Comparison of ENCODE assay signal across 25 cellular contexts in genomic region chr3:32896143-32896542, GRCh38. TPM values are rescaled to one million over a fixed set of nuclear protein-coding genes. Genes with fewer than 3 reads are reported as not detected.
DNase-seq lines count a peak whose midpoint lies in the region; ATAC-seq, FAIRE-seq and TF ChIP-seq lines count a peak whose summit lies in the region.
"Had no signal": no experiment of that assay in that cellular context is flagged by ENCODE, and none has a peak within 500 bp of the region (broad histone marks: within the 10 kb centered on the region; RNA-seq: fewer than 3 reads in every experiment).

No MANE protein-coding gene starts in this region.

- no peak overlapping the region for H2BK12ac ChIP-seq in H1 (ENCODE audit: low read depth, low read length)

- H2BK5ac ChIP-seq in H1 (ENCODE audit: low read depth, low read length), result no peak overlapping the region

- no peak overlapping the region for H2BK120ac ChIP-seq in H1 (replicated peaks; ENCODE audit: low read depth, low read length)

- no peak overlapping the region for H2AFZ ChIP-seq in HepG2 (ENCODE audit: low read length)
- no peak overlapping the region for H2AFZ ChIP-seq in H1 (ENCODE audit: low read length)
- H2AFZ ChIP-seq: GM23248 had no signal

- no peak overlapping the region for H4K91ac ChIP-seq in H1 (replicated peaks; ENCODE audit: insufficient read length, low read length)

- H3K27me3 ChIP-seq in HepG2 (ENCODE audit: control insufficient read depth in 1 of 2, insufficient read depth in 2 of 2, low read length in 2 of 2) (no peaks in the 10 kb centered on the region), right lobe of liver (peaks cover 0 to 6% of the 10 kb centered on the region in 2 donors), H1 (replicated peaks in 1 of 4; ENCODE audit: control insufficient read depth in 3 of 4, extremely low read depth in 1 of 4, insufficient read depth in 3 of 4, low read length in 3 of 4) (no peaks in the 10 kb centered on the region), left lung (no peaks in the 10 kb centered on the region)
- H3K27me3 ChIP-seq: BLaER1 had no signal

- no TSS peak for BruUV-seq in HepG2 (replicated peaks; lab: Mats Ljungman, UMichigan)

- H3K4ac ChIP-seq in H1 (replicated peaks; ENCODE audit: insufficient read length, low read depth, low read length), result no peak overlapping the region

- 65% methylated on average over 4 of the region's 4 CpGs for WGBS in HepG2 (ENCODE audit: low lambda C conversion rate)
- WGBS in right lobe of liver (ENCODE audit: insufficient coverage, low coverage, low lambda C conversion rate, missing lambda C conversion rate), result 17% methylated on average over 4 of the region's 4 CpGs
- 91% methylated on average over 4 of the region's 4 CpGs; no CpG with 5 or more reads in 1 of the 2 experiments for WGBS in H1 (ENCODE audit: extremely low coverage in 1 of 2, insufficient coverage in 1 of 2, insufficient read length in 1 of 2, insufficient replicate concordance in 2 of 2, low coverage in 1 of 2, low lambda C conversion rate in 2 of 2, missing lambda C conversion rate in 1 of 2), 2 experiments

- no peak overlapping the region for H2BK20ac ChIP-seq in H1 (ENCODE audit: low read length)

- H4K8ac ChIP-seq in H1 (ENCODE audit: extremely low read depth, insufficient read depth, low read length), result no peak overlapping the region

- H3K4me3 ChIP-seq in HepG2 (replicated peaks in 1 of 3; ENCODE audit: insufficient read depth in 1 of 3, low read depth in 2 of 3, low read length in 3 of 3) (no peak overlapping the region), right lobe of liver (no peak overlapping the region), H1 (ENCODE audit: extremely low read depth in 1 of 4, insufficient read depth in 2 of 4, low read depth in 3 of 4, low read length in 4 of 4) (no peak overlapping the region), left lung (no peak overlapping the region)
- H3K4me3 ChIP-seq: BLaER1, GM12878, GM23248, HAP-1 had no signal

- H3K27ac ChIP-seq in HepG2 (ENCODE audit: extremely low read length, insufficient read depth, low read length) (no peak overlapping the region), right lobe of liver (no peak overlapping the region), H1 (ENCODE audit: low read depth, low read length) (no peak overlapping the region), left lung (no peak overlapping the region)
- H3K27ac ChIP-seq: 22Rv1, BLaER1, C4-2B, GM23248 had no signal

- POLR2A ChIA-PET in HepG2 (lab: Yijun Ruan, JAX), result interaction anchor here (0.9 to 1.7 kb wide), 2 partner anchors 83 to 162 kb away, joined by 4 to 6 read pairs; no protein-coding TSS in a partner anchor
- POLR2A ChIA-PET in H1 (lab: Charles Lee; ENCODE audit: partially characterized antibody), result interaction anchor here (2.7 to 3.7 kb wide), 2 partner anchors 12 to 52 kb away, joined by 6 to 32 read pairs; no protein-coding TSS in a partner anchor

- H3K79me2 ChIP-seq in HepG2 (ENCODE audit: insufficient read depth, low read length) (peaks cover 56% of the 10 kb centered on the region), H1 (ENCODE audit: control insufficient read depth in 1 of 2, insufficient read depth in 2 of 2, low read length in 2 of 2) (peaks cover 4 to 73% of the 10 kb centered on the region in 2 experiments; a peak in 3 of 4 replicates)

- H3K9ac ChIP-seq in HepG2 (ENCODE audit: insufficient read depth, low read depth, low read length) (no peak overlapping the region), H1 (replicated peaks in 1 of 4; ENCODE audit: extremely low read depth in 1 of 4, low read depth in 3 of 4, low read length in 3 of 4) (no peak overlapping the region)
- H3K9ac ChIP-seq: BLaER1, GM23248 had no signal

- FAIRE-seq in HepG2 (lab: Jason Lieb, UNC) (no peak), H1 (lab: Jason Lieb, UNC) (no peak)
- FAIRE-seq: A204.1, D721Med, GM12878, GM19239 had no signal

- no peak overlapping the region for H3K23ac ChIP-seq in H1 (ENCODE audit: insufficient read length)

- no peaks in the 10 kb centered on the region for H3K9me3 ChIP-seq in HepG2 (ENCODE audit: low read length)
- no peaks in the 10 kb centered on the region for H3K9me3 ChIP-seq in right lobe of liver
- no peaks in the 10 kb centered on the region for H3K9me3 ChIP-seq in H1 (ENCODE audit: insufficient read depth in 2 of 2, low read depth in 1 of 2, low read length in 1 of 2)
- no peaks in the 10 kb centered on the region for H3K9me3 ChIP-seq in left lung
- H3K9me3 ChIP-seq: BLaER1, HAP-1 had no signal

- intact Hi-C loops in HepG2 (cut with micrococcal nuclease; ENCODE audit: unreplicated experiment), result no loop called here
- intact Hi-C loops in right lobe of liver (cut with DNase I), result no loop called here
- intact Hi-C loops in left lung (cut with DNase I), result no loop called here

- H3K36me3 ChIP-seq in HepG2 (replicated peaks in 1 of 2; ENCODE audit: control insufficient read depth in 1 of 2, insufficient read depth in 2 of 2, low read length in 2 of 2) (peaks cover 22 to 46% of the 10 kb centered on the region in 2 experiments), right lobe of liver (no peaks in the 10 kb centered on the region), H1 (ENCODE audit: control insufficient read depth in 2 of 4, insufficient read depth in 4 of 4, low read length in 3 of 4) (peaks cover 20 to 68% (median 36%) of the 10 kb centered on the region in 4 experiments), left lung (peaks cover 0 to 4% of the 10 kb centered on the region in 2 donors)

- CTCF ChIA-PET in HepG2 (lab: Yijun Ruan, JAX; ENCODE audit: low intra/inter-chr PET ratio, low total read pairs), result no interaction called here
- CTCF ChIA-PET in H1 (lab: Charles Lee; ENCODE audit: partially characterized antibody), result interaction anchor here (1.0 to 2.9 kb wide), 3 partner anchors 12 to 25 kb away, joined by 3 to 6 read pairs (median 6); no protein-coding TSS in a partner anchor

- TF ChIP-seq RAD21 in HepG2 (CRISPR knock-in tag; IDR thresholded peaks at IDR 0.05) (no peak), H1 (IDR thresholded peaks at IDR 0.05 in 1 of 2, conservative IDR thresholded peaks at IDR 0.05 in 1 of 2; ENCODE audit: low read depth in 2 of 2, low read length in 2 of 2) (no peak)

- H4K5ac ChIP-seq in H1 (ENCODE audit: insufficient read length, low read depth, low read length), result no peak overlapping the region

- H3K4me1 ChIP-seq in HepG2 (ENCODE audit: insufficient read depth, low read length) (peaks cover 54% of the 10 kb centered on the region), right lobe of liver (no peaks in the 10 kb centered on the region), H1 (replicated peaks in 1 of 4; ENCODE audit: control insufficient read depth in 3 of 4, insufficient read depth in 4 of 4, low read length in 3 of 4) (peaks cover 0 to 5% (median 0%) of the 10 kb centered on the region in 4 experiments; a peak in 1 of 7 replicates), left lung (no peaks in the 10 kb centered on the region)
- H3K4me1 ChIP-seq: BLaER1 had no signal

- H2BK15ac ChIP-seq in H1 (ENCODE audit: low read length), result no peak overlapping the region

- DNase-seq in HepG2 (ENCODE audit: low spot score) (no peak), right lobe of liver (no peak), H1 (ENCODE audit: low read depth in 1 of 2, low spot score in 2 of 2) (no peak), left lung (no peak), NCI-H2227 treated with DMSO at 0.1 percent for 48 hours (lab: John Stamatoyannopoulos, UW) (no peak), SK-N-DZ (ENCODE audit: low spot score) (no peak), cerebellum (ENCODE audit: low spot score) (no peak)
- DNase-seq: CD4-positive, CD25-positive, alpha-beta regulatory T cell; CD8-positive, alpha-beta T cell; DMS 273 treated with DMSO at 0.1 percent for 48 hours; DMS79; EL; GDM1; GM23248; HFFc6 had no signal

- TF ChIP-seq POLR2A in HepG2 (IDR thresholded peaks at IDR 0.05; ENCODE audit: insufficient read depth in 1 of 2, low read depth in 2 of 2, low read length in 2 of 2) (no peak), right lobe of liver (IDR thresholded peaks at IDR 0.05) (no peak), H1 (IDR thresholded peaks at IDR 0.05; ENCODE audit: control extremely low read depth in 1 of 2, low read depth in 2 of 2, low read length in 2 of 2) (no peak)

- TF ChIP-seq CTCF in HepG2 (CRISPR knock-in tag; IDR thresholded peaks at IDR 0.05) (no peak), right lobe of liver (IDR thresholded peaks at IDR 0.05) (no peak), H1 (IDR thresholded peaks at IDR 0.05; ENCODE audit: control extremely low read depth in 1 of 3, insufficient read depth in 1 of 3, low read depth in 1 of 3, low read length in 3 of 3) (no peak), left lung (IDR thresholded peaks at IDR 0.05) (no peak)

- in situ Hi-C loops in HepG2 (cut with HindIII; ENCODE audit: extremely low pct_ligation_motif_present, low pct_unique_long_range_greater_than_20kb), result no loop called here

- H3K79me1 ChIP-seq in H1 (ENCODE audit: low read depth, low read length), result peaks cover 7% of the 10 kb centered on the region

- no peak overlapping the region for H2AK5ac ChIP-seq in H1 (ENCODE audit: low read depth, low read length)

- H4K20me1 ChIP-seq in HepG2 (ENCODE audit: insufficient read depth, low read length), result peaks cover 70% of the 10 kb centered on the region
- H4K20me1 ChIP-seq in H1 (replicated peaks in 1 of 2; ENCODE audit: control insufficient read depth in 1 of 2, insufficient read depth in 2 of 2, low read length in 2 of 2), result peaks cover 24 to 43% of the 10 kb centered on the region in 2 experiments
- H4K20me1 ChIP-seq: BLaER1 had no signal

- no peak for TF ChIP-seq EP300 in HepG2 (IDR thresholded peaks at IDR 0.05; ENCODE audit: low read depth in 2 of 2, low read length in 2 of 2)
- no peak for TF ChIP-seq EP300 in HepG2 (CRISPR knock-in tag; IDR thresholded peaks at IDR 0.05; ENCODE audit: borderline replicate concordance)
- no peak for TF ChIP-seq EP300 in H1 (IDR thresholded peaks at IDR 0.05; ENCODE audit: borderline replicate concordance in 1 of 2, low read depth in 2 of 2, low read length in 2 of 2)

- no peak overlapping the region for H3K18ac ChIP-seq in H1 (ENCODE audit: extremely low read depth, low read length)

- H3K56ac ChIP-seq in H1 (replicated peaks; ENCODE audit: insufficient read length, low read depth, low read length), result no peak overlapping the region

- H3K4me2 ChIP-seq in HepG2 (ENCODE audit: low read depth, low read length) (no peak overlapping the region), H1 (ENCODE audit: insufficient read depth in 1 of 2, low read depth in 2 of 2, low read length in 2 of 2) (no peak overlapping the region)
- H3K4me2 ChIP-seq: BLaER1 had no signal

- no peaks in the 10 kb centered on the region for H3K23me2 ChIP-seq in H1 (ENCODE audit: low read depth, low read length)

- no peak overlapping the region for H3K14ac ChIP-seq in H1 (ENCODE audit: insufficient read length)

- ATAC-seq in HepG2 (no peak), right lobe of liver (no peak), left lung (peak; percentile 37)
- ATAC-seq: CD8-positive, alpha-beta T cell; GM12878 had no signal

RNA-seq across cellular contexts. Expression of gene CCR4, which starts 55.3 kb away (rescaled TPM):
- total RNA-seq in HepG2 (2016; rRNA removed; fragmentation: Illumina TruSeq; extraction: Trizol), result 0.04 and 0.06 TPM in 2 replicates
- not detected in 2 replicates for total RNA-seq in HepG2 (2016; cell fraction: cytosol; rRNA removed; fragmentation: Illumina TruSeq; extraction: Trizol; ENCODE audit: low read depth)
- total RNA-seq in HepG2 (2016; cell fraction: insoluble cytoplasmic fraction; rRNA removed; fragmentation: Illumina TruSeq; extraction: Trizol), result 0.06 and 0.11 TPM in 2 replicates
- total RNA-seq in HepG2 (2016; cell fraction: membrane; rRNA removed; fragmentation: Illumina TruSeq; extraction: Trizol), result not detected in 2 replicates
- total RNA-seq in HepG2 (2016; cell fraction: nucleus; rRNA removed; fragmentation: Illumina TruSeq; extraction: Trizol), result 0.16 TPM in 1 of 2 replicates, not detected in the other
- 0.05 TPM in 2 replicates for polyA plus RNA-seq in HepG2 (2011; rRNA removed)
- 0.01 TPM in 1 of 2 replicates, not detected in the other for polyA plus RNA-seq in HepG2 (2011; cell fraction: cytosol; rRNA removed)
- polyA plus RNA-seq in HepG2 (2011; cell fraction: nucleus; rRNA removed), result 0.05 and 0.06 TPM in 2 replicates
- not detected in 2 replicates for polyA plus RNA-seq in HepG2 (2012)
- not detected in 2 replicates for polyA plus RNA-seq in HepG2 (2016; cell fraction: cytosol; fragmentation: Illumina TruSeq; extraction: Trizol; ENCODE audit: low read depth)
- not detected in 2 replicates for polyA plus RNA-seq in HepG2 (2016; cell fraction: insoluble cytoplasmic fraction; fragmentation: Illumina TruSeq; extraction: Trizol; ENCODE audit: low read depth)
- not detected in 2 replicates for polyA plus RNA-seq in HepG2 (2016; cell fraction: membrane; fragmentation: Illumina TruSeq; extraction: Trizol; ENCODE audit: low read depth)
- 0.24 and 0.29 TPM in 2 replicates for polyA plus RNA-seq in HepG2 (2016; cell fraction: nucleus; fragmentation: Illumina TruSeq; extraction: Trizol; ENCODE audit: insufficient read depth, low read depth)
- 0.05 and 0.16 TPM in 2 replicates for polyA minus RNA-seq in HepG2 (2011; rRNA and poly(A)+ RNA removed; ENCODE audit: low replicate concordance)
- polyA minus RNA-seq in HepG2 (2011; cell fraction: cytosol; rRNA and poly(A)+ RNA removed), result not detected in 2 replicates
- 0.37 TPM in 1 of 2 replicates, not detected in the other for polyA minus RNA-seq in HepG2 (2011; cell fraction: nucleus; rRNA and poly(A)+ RNA removed)
- total RNA-seq in right lobe of liver, result under 1 TPM; 0.06 to 0.23 (median 0.11) TPM
- 0.10 and 0.11 TPM in 2 replicates for total RNA-seq in H1 (2021; fragmentation: NEBNext Ultra II Directional; extraction: Animal tissue kit (Norgen Biotek cat#: 25700))
- 0.08 and 0.15 TPM in 2 replicates for polyA plus RNA-seq in H1 (2011; rRNA removed)
- polyA plus RNA-seq in H1 (2011; cell fraction: cytosol; rRNA removed), result 0.13 TPM
- polyA plus RNA-seq in H1 (2011; cell fraction: nucleus; rRNA removed), result 0.13 TPM
- polyA plus RNA-seq in H1 (2012, experiment 1 of 2), result 0.07 to 0.11 TPM in 2 of 4 replicates, not detected in the others
- polyA plus RNA-seq in H1 (2012, experiment 2 of 2), result not detected
- polyA plus RNA-seq in H1 (2013, experiment 1 of 2), result 0.08 TPM
- polyA plus RNA-seq in H1 (2013, experiment 2 of 2), result 0.04 TPM
- 0.13 and 0.37 TPM in 2 replicates for polyA minus RNA-seq in H1 (2011; rRNA and poly(A)+ RNA removed)
- polyA minus RNA-seq in H1 (2011; cell fraction: cytosol; rRNA and poly(A)+ RNA removed), result not detected
- polyA minus RNA-seq in H1 (2011; cell fraction: nucleus; rRNA and poly(A)+ RNA removed), result 0.50 TPM
- total RNA-seq in left lung, result 1 to 10 TPM in 1 of 2 donors, under 1 TPM in 1; 0.87 to 1.2 TPM
- not detected in 2 replicates for polyA plus RNA-seq in SK-N-DZ (2014; cell fraction: cytosol; rRNA removed)
- polyA plus RNA-seq in SK-N-DZ (2014; cell fraction: nucleus; rRNA removed), result 0.05 TPM in 1 of 2 replicates, not detected in the other
- not detected for total RNA-seq in cerebellum
- total RNA-seq: GM23248, H4, HFFc6 had no signal
- polyA plus RNA-seq: AG04450, GM23248 had no signal

Comparison
In these comparisons a context has a peak if more than half of its experiments do, and no peak if none do; other contexts are left out.
1. Of the 41 proteins assayed by ChIP-seq in both HepG2 and H1: peak only in HepG2: none; only in H1: POLR2AphosphoS5; in both: CEBPB; in neither: 39.